3 cellular contexts compared by ENCODE assay signal in genomic region chr2:228878138-228878537, GRCh38.
TF ChIP-seq lines count a peak whose summit lies in the region.

No MANE protein-coding gene starts in this region.

TF ChIP-seq in HepG2, 621 proteins besides CTCF, POLR2A, EP300 and RAD21 (continued from another document):
- peak; percentile 83 for TF ChIP-seq MAFF (IDR thresholded peaks at IDR 0.05; ENCODE audit: low read depth, low read length)
- TF ChIP-seq MAFK (conservative IDR thresholded peaks at IDR 0.05 in 1 of 2, IDR thresholded peaks at IDR 0.05 in 1 of 2; ENCODE audit: low read length in 2 of 2): peak; percentile 88 to 93

TF ChIP-seq in A549, 52 proteins besides CTCF, POLR2A, EP300 and RAD21 (continued from another document):
- TF ChIP-seq SMC3 (IDR thresholded peaks at IDR 0.05): no peak

TF ChIP-seq in IMR-90, 13 proteins besides CTCF, POLR2A, EP300 and RAD21:
- TF ChIP-seq CEBPB (IDR thresholded peaks at IDR 0.05; ENCODE audit: low read depth, low read length) (no peak), MAFK (IDR thresholded peaks at IDR 0.05; ENCODE audit: low read depth, low read length) (peak; percentile 46; the same call in 1 of the 2 replicates), BHLHE40 (IDR thresholded peaks at IDR 0.05; ENCODE audit: low read depth, low read length) (no peak), CHD1 (IDR thresholded peaks at IDR 0.05; ENCODE audit: low read depth, low read length) (no peak), USF2 (IDR thresholded peaks at IDR 0.05; ENCODE audit: low read depth, low read length) (no peak)
TF ChIP-seq in IMR-90: peak in this region for 1.
